8 cellular contexts compared by ENCODE assay signal in genomic region chr3:55488398-55489055, GRCh38. TPM values are rescaled to one million over a fixed set of nuclear protein-coding genes. Genes with fewer than 3 reads are reported as not detected.
A peak's percentile ranks its signal among the peaks of the same experiment; 100 is the strongest.
DNase-seq lines count a peak whose midpoint lies in the region; ATAC-seq and TF ChIP-seq lines count a peak whose summit lies in the region.

No MANE protein-coding gene starts in this region.

- peaks cover 0 to 3% of the 10 kb centered on the region in 2 experiments; a peak in 1 of 3 replicates for H3K36me3 ChIP-seq in HEK293 (ENCODE audit: control insufficient read depth in 2 of 2, insufficient read depth in 1 of 2, low read length in 2 of 2)

- H3K4me3 Mint-ChIP-seq in activated T-helper 1 cell treated with anti-CD3 and anti-CD28 coated beads, Interleukin-12 subunit alpha, Interleukin-12 subunit beta, Interleukin-2, Interleukin-4 antibody, amounts not matched to agents 30 ng/mL and 10 ng/mL and 1 ng/mL, durations not matched to agents 14 hours and 24 hours and 36 hours = peak overlapping the region; percentile 56
- peak overlapping the region; percentile 96 for H3K4me3 Mint-ChIP-seq in osteocyte (ENCODE audit: unreplicated experiment)

- no peaks in the 10 kb centered on the region for H3K9me3 ChIP-seq in HEK293 (ENCODE audit: control insufficient read depth, insufficient read depth, low read depth, low read length)

- CTCF ChIA-PET in HEK293 (lab: Yijun Ruan, JAX) = interaction anchor here (0.7 kb wide), 1 partner anchor 216 kb away, joined by 3 read pairs; no protein-coding TSS in a partner anchor

- peaks cover 5% of the 10 kb centered on the region for H3K4me1 Mint-ChIP-seq in activated T-helper 1 cell treated with anti-CD3 and anti-CD28 coated beads, Interleukin-12 subunit alpha, Interleukin-12 subunit beta, Interleukin-2, Interleukin-4 antibody, amounts not matched to agents 30 ng/mL and 10 ng/mL and 1 ng/mL, durations not matched to agents 14 hours and 24 hours and 36 hours (ENCODE audit: low read depth)
- H3K4me1 Mint-ChIP-seq in osteocyte (ENCODE audit: unreplicated experiment) = peaks cover 38% of the 10 kb centered on the region

- peaks cover 21% of the 10 kb centered on the region for H3K4me1 ChIP-seq in HEK293 (ENCODE audit: control insufficient read depth, insufficient read depth, low read length)

- H3K27ac ChIP-seq in HEK293 (ENCODE audit: extremely low read depth, low read depth, low read length) = peak overlapping the region; percentile 97; the same call in 1 of the 2 replicates

- no peaks in the 10 kb centered on the region for H3K36me3 Mint-ChIP-seq in activated T-helper 1 cell treated with anti-CD3 and anti-CD28 coated beads, Interleukin-12 subunit alpha, Interleukin-12 subunit beta, Interleukin-2, Interleukin-4 antibody, amounts not matched to agents 30 ng/mL and 10 ng/mL and 1 ng/mL, durations not matched to agents 14 hours and 24 hours and 36 hours (ENCODE audit: low read depth)
- no peaks in the 10 kb centered on the region for H3K36me3 Mint-ChIP-seq in osteocyte (ENCODE audit: unreplicated experiment)

- H3K9me3 Mint-ChIP-seq in activated T-helper 1 cell treated with anti-CD3 and anti-CD28 coated beads, Interleukin-12 subunit alpha, Interleukin-12 subunit beta, Interleukin-2, Interleukin-4 antibody, amounts not matched to agents 30 ng/mL and 10 ng/mL and 1 ng/mL, durations not matched to agents 14 hours and 24 hours and 36 hours = no peaks in the 10 kb centered on the region
- no peaks in the 10 kb centered on the region for H3K9me3 Mint-ChIP-seq in osteocyte (ENCODE audit: unreplicated experiment)

- TF ChIP-seq CTCF in HEK293 (tag by site-specific recombination; IDR thresholded peaks at IDR 0.05) (no peak), osteocyte (IDR thresholded peaks at IDR 0.05) (no peak)

- peak overlapping the region; percentile 72 for H3K4me3 ChIP-seq in HEK293 (ENCODE audit: low read depth, low read length)

- intact Hi-C loops in activated T-helper 1 cell treated with anti-CD3 and anti-CD28 coated beads, Interleukin-12 subunit alpha, Interleukin-12 subunit beta, Interleukin-2, Interleukin-4 antibody, amounts not matched to agents 30 ng/mL and 10 ng/mL and 1 ng/mL, durations not matched to agents 14 hours and 24 hours and 36 hours (cut with micrococcal nuclease) = no loop called here

- no peak overlapping the region for H3K27ac Mint-ChIP-seq in activated T-helper 1 cell treated with anti-CD3 and anti-CD28 coated beads, Interleukin-12 subunit alpha, Interleukin-12 subunit beta, Interleukin-2, Interleukin-4 antibody, amounts not matched to agents 30 ng/mL and 10 ng/mL and 1 ng/mL, durations not matched to agents 14 hours and 24 hours and 36 hours
- H3K27ac Mint-ChIP-seq in osteocyte (ENCODE audit: unreplicated experiment) = peak overlapping the region; percentile 80

- no peak for ATAC-seq in GM21423 (IDR thresholded peaks at IDR 0.05; ENCODE audit: unreplicated experiment)

- POLR2A ChIA-PET in HEK293 (lab: Yijun Ruan, JAX) = interaction anchor here (0.6 kb wide), 1 partner anchor 1355 kb away, joined by 3 read pairs; no protein-coding TSS in a partner anchor

- DNase-seq in COLO668 (lab: John Stamatoyannopoulos, UW; ENCODE audit: unreplicated experiment) (peak; percentile 14), glomerular visceral epithelial cell (ENCODE audit: extremely low spot score) (peak; percentile 83), osteocyte (ENCODE audit: extremely low spot score, unreplicated experiment) (no peak), NCI-H524 (lab: John Stamatoyannopoulos, UW) (no peak), SHP77 treated with DMSO at 0.1 percent for 48 hours (lab: John Stamatoyannopoulos, UW) (no peak)
- no peak for DNase-seq in activated T-helper 1 cell treated with anti-CD3 and anti-CD28 coated beads, Interleukin-12 subunit alpha, Interleukin-12 subunit beta, Interleukin-2, Interleukin-4 antibody, amounts not matched to agents 30 ng/mL and 10 ng/mL and 1 ng/mL, durations not matched to agents 14 hours and 24 hours and 36 hours (ENCODE audit: low spot score)

- H3K27me3 Mint-ChIP-seq in activated T-helper 1 cell treated with anti-CD3 and anti-CD28 coated beads, Interleukin-12 subunit alpha, Interleukin-12 subunit beta, Interleukin-2, Interleukin-4 antibody, amounts not matched to agents 30 ng/mL and 10 ng/mL and 1 ng/mL, durations not matched to agents 14 hours and 24 hours and 36 hours (ENCODE audit: insufficient read depth) = peaks cover 74% of the 10 kb centered on the region
- H3K27me3 Mint-ChIP-seq in osteocyte (ENCODE audit: unreplicated experiment) = peaks cover 2% of the 10 kb centered on the region

TF ChIP-seq in HEK293, 187 proteins besides CTCF, POLR2A, EP300 and RAD21 (continues in another document):
- no peak for TF ChIP-seq KLF9 (tag by site-specific recombination; IDR thresholded peaks at IDR 0.05; ENCODE audit: low read depth)
- TF ChIP-seq KLF1 (tag by site-specific recombination; IDR thresholded peaks at IDR 0.05) = no peak
- no peak for TF ChIP-seq ZNF214 (tag by site-specific recombination; IDR thresholded peaks at IDR 0.05; ENCODE audit: borderline replicate concordance)
- no peak for TF ChIP-seq ZNF112 (tag by site-specific recombination; IDR thresholded peaks at IDR 0.05)
- TF ChIP-seq BCL11A (tag by site-specific recombination; IDR thresholded peaks at IDR 0.05; ENCODE audit: low read depth) = no peak
- no peak for TF ChIP-seq ZNF670 (tag by site-specific recombination; IDR thresholded peaks at IDR 0.05; ENCODE audit: low read depth)
- TF ChIP-seq ZNF324 (tag by site-specific recombination; IDR thresholded peaks at IDR 0.05) = no peak
- TF ChIP-seq ZNF514 (tag by site-specific recombination; IDR thresholded peaks at IDR 0.05) = no peak
- TF ChIP-seq ZNF18 (tag by site-specific recombination; IDR thresholded peaks at IDR 0.05) = no peak
- TF ChIP-seq ZNF423 (tag by site-specific recombination; IDR thresholded peaks at IDR 0.05) = no peak
- TF ChIP-seq ZNF391 (tag by site-specific recombination; IDR thresholded peaks at IDR 0.05; ENCODE audit: borderline replicate concordance, low read depth) = no peak
- TF ChIP-seq, protein P1, sequence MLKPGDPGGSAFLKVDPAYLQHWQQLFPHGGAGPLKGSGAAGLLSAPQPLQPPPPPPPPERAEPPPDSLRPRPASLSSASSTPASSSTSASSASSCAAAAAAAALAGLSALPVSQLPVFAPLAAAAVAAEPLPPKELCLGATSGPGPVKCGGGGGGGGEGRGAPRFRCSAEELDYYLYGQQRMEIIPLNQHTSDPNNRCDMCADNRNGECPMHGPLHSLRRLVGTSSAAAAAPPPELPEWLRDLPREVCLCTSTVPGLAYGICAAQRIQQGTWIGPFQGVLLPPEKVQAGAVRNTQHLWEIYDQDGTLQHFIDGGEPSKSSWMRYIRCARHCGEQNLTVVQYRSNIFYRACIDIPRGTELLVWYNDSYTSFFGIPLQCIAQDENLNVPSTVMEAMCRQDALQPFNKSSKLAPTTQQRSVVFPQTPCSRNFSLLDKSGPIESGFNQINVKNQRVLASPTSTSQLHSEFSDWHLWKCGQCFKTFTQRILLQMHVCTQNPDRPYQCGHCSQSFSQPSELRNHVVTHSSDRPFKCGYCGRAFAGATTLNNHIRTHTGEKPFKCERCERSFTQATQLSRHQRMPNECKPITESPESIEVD (tag by site-specific recombination; IDR thresholded peaks at IDR 0.05) = no peak
- TF ChIP-seq, protein P2, sequence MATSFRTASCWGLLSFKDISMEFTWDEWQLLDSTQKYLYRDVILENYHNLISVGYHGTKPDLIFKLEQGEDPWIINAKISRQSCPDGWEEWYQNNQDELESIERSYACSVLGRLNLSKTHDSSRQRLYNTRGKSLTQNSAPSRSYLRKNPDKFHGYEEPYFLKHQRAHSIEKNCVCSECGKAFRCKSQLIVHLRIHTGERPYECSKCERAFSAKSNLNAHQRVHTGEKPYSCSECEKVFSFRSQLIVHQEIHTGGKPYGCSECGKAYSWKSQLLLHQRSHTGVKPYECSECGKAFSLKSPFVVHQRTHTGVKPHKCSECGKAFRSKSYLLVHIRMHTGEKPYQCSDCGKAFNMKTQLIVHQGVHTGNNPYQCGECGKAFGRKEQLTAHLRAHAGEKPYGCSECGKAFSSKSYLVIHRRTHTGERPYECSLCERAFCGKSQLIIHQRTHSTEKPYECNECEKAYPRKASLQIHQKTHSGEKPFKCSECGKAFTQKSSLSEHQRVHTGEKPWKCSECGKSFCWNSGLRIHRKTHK (tag by site-specific recombination; IDR thresholded peaks at IDR 0.05) = no peak
- no peak for TF ChIP-seq ZNF10 (tag by site-specific recombination; IDR thresholded peaks at IDR 0.05)
- TF ChIP-seq ZNF169 (tag by site-specific recombination; IDR thresholded peaks at IDR 0.05) = no peak

RNA-seq across cellular contexts. Expression of gene WNT5A, which starts 1.4 kb away (rescaled TPM):
- total RNA-seq in activated T-helper 1 cell treated with anti-CD3 and anti-CD28 coated beads, Interleukin-12 subunit alpha, Interleukin-12 subunit beta, Interleukin-2, Interleukin-4 antibody, amounts not matched to agents 30 ng/mL and 10 ng/mL and 1 ng/mL, durations not matched to agents 14 hours and 24 hours and 36 hours = not detected in 2 replicates
- total RNA-seq in osteocyte = 27.6 and 30.4 TPM in 2 replicates

Comparison
In these comparisons a context has a peak if more than half of its experiments do, and no peak if none do; other contexts are left out.
1. DNase-seq: peak in COLO668 (single experiment) and glomerular visceral epithelial cell (single experiment); none in activated T-helper 1 cell treated with anti-CD3 and anti-CD28 coated beads, Interleukin-12 subunit alpha, Interleukin-12 subunit beta, Interleukin-2, Interleukin-4 antibody, amounts not matched to agents 30 ng/mL and 10 ng/mL and 1 ng/mL, durations not matched to agents 14 hours and 24 hours and 36 hours (single experiment), osteocyte (single experiment), NCI-H524 (0 of 2) and SHP77 treated with DMSO at 0.1 percent for 48 hours (single experiment).
2. RNA of gene WNT5A, which starts 1.4 kb away (total RNA-seq): 27.6 to 30.4 TPM in osteocyte; not detected in activated T-helper 1 cell treated with anti-CD3 and anti-CD28 coated beads, Interleukin-12 subunit alpha, Interleukin-12 subunit beta, Interleukin-2, Interleukin-4 antibody, amounts not matched to agents 30 ng/mL and 10 ng/mL and 1 ng/mL, durations not matched to agents 14 hours and 24 hours and 36 hours; every median in the first group is over 10 times any median in the second.